16 cellular contexts compared by ENCODE assay signal in genomic region chr6:1296079-1296478, GRCh38. TPM values are rescaled to one million over a fixed set of nuclear protein-coding genes. Genes with fewer than 3 reads are reported as not detected.
DNase-seq lines count a peak whose midpoint lies in the region; ATAC-seq and TF ChIP-seq lines count a peak whose summit lies in the region.
"Had no signal": no experiment of that assay in that cellular context is flagged by ENCODE, and none has a peak within 500 bp of the region (broad histone marks: within the 10 kb centered on the region; RNA-seq: fewer than 3 reads in every experiment).

No MANE protein-coding gene starts in this region.

- H3K27me3 ChIP-seq in esophagus (ENCODE audit: control insufficient read depth in 1 of 2, insufficient read depth in 2 of 2, low read length in 2 of 2) (no peaks in the 10 kb centered on the region), left lung (peaks cover 0 to 10% of the 10 kb centered on the region in 2 donors), WERI-Rb-1 (ENCODE audit: insufficient read depth, low read depth, severe bottlenecking) (no peaks in the 10 kb centered on the region)

- H3K27ac ChIP-seq in esophagus (ENCODE audit: low read depth in 2 of 2, low read length in 1 of 2) (peak overlapping the region; percentile 55 to 58), left lung (peak overlapping the region in 1 of 2 donors; percentile 7), WERI-Rb-1 (no peak overlapping the region)

- DNase-seq in LNCaP clone FGC (ENCODE audit: low read depth): peak; percentile 99
- DNase-seq in left lung: no peak
- DNase-seq in WERI-Rb-1: no peak
- DNase-seq in activated CD8-positive, alpha-beta T cell treated with anti-CD3 and anti-CD28 coated beads, Interleukin-2, amount 10 ng/mL, durations not matched to agents 7 days and 5 days: no peak
- DNase-seq in SW 1271 (lab: John Stamatoyannopoulos, UW): no peak
- DNase-seq: Calu3; CD4-positive, alpha-beta T cell; DMS53; Kasumi-1; NCI-H187; NK-92 treated with Interleukin-12 subunit alpha and Interleukin-12 subunit beta, amount 100 ng/mL, for 24 hours; RPMI8226 had no signal

- TF ChIP-seq CTCF in LNCaP clone FGC (IDR thresholded peaks at IDR 0.05; ENCODE audit: control insufficient read depth, extremely low read depth, insufficient read depth): no peak
- no peak for TF ChIP-seq CTCF in left lung (IDR thresholded peaks at IDR 0.05)
- TF ChIP-seq CTCF in WERI-Rb-1 (IDR thresholded peaks at IDR 0.05; ENCODE audit: low read depth, low read length): no peak

- no peak overlapping the region for H3K27ac Mint-ChIP-seq in activated CD8-positive, alpha-beta T cell treated with anti-CD3 and anti-CD28 coated beads, Interleukin-2, amount 10 ng/mL, durations not matched to agents 7 days and 5 days
- H3K27ac Mint-ChIP-seq: CD4-positive, alpha-beta T cell; IgD-negative memory B cell had no signal

- H3K4me3 ChIP-seq in LNCaP clone FGC (ENCODE audit: low read depth, low read length): peak overlapping the region; percentile 15; the same call in 1 of the 2 replicates
- no peak overlapping the region for H3K4me3 ChIP-seq in esophagus (ENCODE audit: low read depth in 1 of 2, low read length in 2 of 2)
- no peak overlapping the region for H3K4me3 ChIP-seq in left lung
- no peak overlapping the region for H3K4me3 ChIP-seq in WERI-Rb-1 (ENCODE audit: low read depth, low read length)

- WGBS in esophagus, 2 donors: 55 to 60% methylated on average over 7 of the region's 7 CpGs

- intact Hi-C loops in left lung (cut with DNase I): no loop called here

- POLR2A ChIA-PET in activated CD8-positive, alpha-beta T cell treated with anti-CD3 and anti-CD28 coated beads, Interleukin-2, amount 10 ng/mL, durations not matched to agents 7 days and 5 days (lab: Charles Lee): no interaction called here

- peak; percentile 81 for ATAC-seq in left lung
- no peak for ATAC-seq in activated CD8-positive, alpha-beta T cell treated with anti-CD3 and anti-CD28 coated beads, Interleukin-2, amount 10 ng/mL, durations not matched to agents 7 days and 5 days
- ATAC-seq in GM21825 (IDR thresholded peaks at IDR 0.05; ENCODE audit: unreplicated experiment): no peak

- H3K4me1 ChIP-seq in esophagus (ENCODE audit: control insufficient read depth in 2 of 2, insufficient read depth in 2 of 2, low read length in 1 of 2): no peaks in the 10 kb centered on the region
- no peaks in the 10 kb centered on the region for H3K4me1 ChIP-seq in left lung

- H3K36me3 ChIP-seq in esophagus (ENCODE audit: control insufficient read depth in 2 of 2, insufficient read depth in 2 of 2, low read length in 1 of 2) (no peaks in the 10 kb centered on the region), left lung (no peaks in the 10 kb centered on the region), WERI-Rb-1 (no peaks in the 10 kb centered on the region)

- no peaks in the 10 kb centered on the region for H3K4me1 Mint-ChIP-seq in activated CD8-positive, alpha-beta T cell treated with anti-CD3 and anti-CD28 coated beads, Interleukin-2, amount 10 ng/mL, durations not matched to agents 7 days and 5 days (ENCODE audit: low read depth)
- H3K4me1 Mint-ChIP-seq: IgD-negative memory B cell had no signal

- no peaks in the 10 kb centered on the region for H3K36me3 Mint-ChIP-seq in activated CD8-positive, alpha-beta T cell treated with anti-CD3 and anti-CD28 coated beads, Interleukin-2, amount 10 ng/mL, durations not matched to agents 7 days and 5 days (ENCODE audit: low read depth)

- CTCF ChIA-PET in activated CD8-positive, alpha-beta T cell treated with anti-CD3 and anti-CD28 coated beads, Interleukin-2, amount 10 ng/mL, durations not matched to agents 7 days and 5 days (lab: Charles Lee): no interaction called here

- H3K4me3 Mint-ChIP-seq in activated CD8-positive, alpha-beta T cell treated with anti-CD3 and anti-CD28 coated beads, Interleukin-2, amount 10 ng/mL, durations not matched to agents 7 days and 5 days: no peak overlapping the region
- H3K4me3 Mint-ChIP-seq: CD4-positive, alpha-beta T cell; IgD-negative memory B cell had no signal

- no peaks in the 10 kb centered on the region for H3K9me3 Mint-ChIP-seq in activated CD8-positive, alpha-beta T cell treated with anti-CD3 and anti-CD28 coated beads, Interleukin-2, amount 10 ng/mL, durations not matched to agents 7 days and 5 days (ENCODE audit: insufficient read depth)
- H3K9me3 Mint-ChIP-seq: CD4-positive, alpha-beta T cell had no signal

- H3K9me3 ChIP-seq in esophagus (ENCODE audit: control insufficient read depth in 2 of 2, insufficient read depth in 1 of 2, low read depth in 1 of 2, low read length in 1 of 2) (no peaks in the 10 kb centered on the region), left lung (no peaks in the 10 kb centered on the region), WERI-Rb-1 (ENCODE audit: severe bottlenecking) (no peaks in the 10 kb centered on the region)

- peaks cover 22% of the 10 kb centered on the region for H3K27me3 Mint-ChIP-seq in activated CD8-positive, alpha-beta T cell treated with anti-CD3 and anti-CD28 coated beads, Interleukin-2, amount 10 ng/mL, durations not matched to agents 7 days and 5 days (ENCODE audit: low read depth)

RNA-seq across cellular contexts. Expression of gene FOXQ1, which starts 15.8 kb away (rescaled TPM):
- polyA plus RNA-seq in esophagus: 1 to 10 TPM; 7.8 to 8.7 TPM
- total RNA-seq in left lung: 10 to 100 TPM in 1 of 2 donors, 1 to 10 TPM in 1; 6.4 to 12.1 TPM
- not detected for total RNA-seq in activated CD8-positive, alpha-beta T cell treated with anti-CD3 and anti-CD28 coated beads, Interleukin-2, amount 10 ng/mL, durations not matched to agents 7 days and 5 days
- total RNA-seq: CD4-positive, alpha-beta T cell; OCI-LY7 had no signal
- polyA plus RNA-seq: IgD-negative memory B cell had no signal

Comparison
In these comparisons a context has a peak if more than half of its experiments do, and no peak if none do; other contexts are left out.
1. RNA of gene FOXQ1, which starts 15.8 kb away (total RNA-seq): 6.4 to 12.1 TPM in left lung; not detected in activated CD8-positive, alpha-beta T cell treated with anti-CD3 and anti-CD28 coated beads, Interleukin-2, amount 10 ng/mL, durations not matched to agents 7 days and 5 days; every median in the first group is over 4 times any median in the second.